In the genomic region with DNA sequence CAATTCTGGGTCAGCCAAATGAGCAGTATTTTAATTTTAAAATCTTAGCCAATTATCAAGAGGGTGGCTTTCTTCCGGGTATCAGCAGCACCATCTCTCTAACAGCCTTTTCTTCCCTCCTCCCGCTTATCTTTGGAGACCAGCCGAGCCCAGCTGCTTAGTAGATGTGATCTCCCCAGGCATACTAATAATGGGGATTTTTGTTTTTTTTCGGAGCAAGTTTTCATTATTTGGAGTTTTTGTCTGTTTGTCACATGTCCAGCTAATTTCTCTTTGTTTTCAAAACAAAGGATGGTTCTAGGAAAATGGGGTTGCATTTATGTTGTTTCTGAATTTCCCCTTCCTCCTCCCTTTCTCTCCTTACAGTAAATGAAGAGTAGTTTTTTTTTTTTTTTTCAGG, we compare ENCODE assay signal across 23 cellular contexts.
"Had no signal": no experiment of that assay in that cellular context is flagged by ENCODE, and none has a peak within 500 bp of the region (broad histone marks: within the 10 kb centered on the region; RNA-seq: fewer than 3 reads in every experiment).

No MANE protein-coding gene starts in this region.

- H3K27me3 ChIP-seq: adrenal gland, body of pancreas, pancreas, right lobe of liver, uterus had no signal

- DNase-seq: activated CD4-positive, alpha-beta T cell treated with anti-CD3 and anti-CD28 coated beads for 36 hours; activated CD4-positive, CD25-positive, alpha-beta regulatory T cell; activated CD8-positive, alpha-beta memory T cell treated with anti-CD3 and anti-CD28 coated beads for 24 hours; activated effector memory CD4-positive, alpha-beta T cell treated with Interleukin-2 at 50 U/mL for 16 hours; activated naive CD4-positive, alpha-beta T cell treated with Interleukin-2 at 50 U/mL for 16 hours; activated naive CD8-positive, alpha-beta T cell treated with anti-CD3 and anti-CD28 coated beads for 36 hours; adrenal gland; aorta; body of pancreas; effector memory CD8-positive, alpha-beta T cell; foreskin keratinocyte; left cardiac atrium; left ventricle myocardium superior; naive thymus-derived CD8-positive, alpha-beta T cell; pancreas; right lobe of liver; stimulated activated CD4-positive, alpha-beta T cell treated with anti-CD3 and anti-CD28 coated beads, Interleukin-4, amount 100 ng/mL, for 1 hour; stimulated activated naive CD8-positive, alpha-beta T cell treated with anti-CD3 and anti-CD28 coated beads, Interleukin-15, Interleukin-2, amounts not matched to agents 100 U/mL and 50 U/mL, for 24 hours; T-helper 17 cell; T1000; uterus had no signal

- H3K27ac ChIP-seq: adrenal gland, body of pancreas, coronary artery, foreskin keratinocyte, pancreas, right lobe of liver, uterus had no signal

- H3K4me1 ChIP-seq: adrenal gland, body of pancreas, foreskin keratinocyte, pancreas, right lobe of liver, uterus had no signal

- ATAC-seq: activated CD4-positive, alpha-beta T cell treated with anti-CD3 and anti-CD28 coated beads for 36 hours; body of pancreas; effector memory CD8-positive, alpha-beta T cell; esophagus mucosa; foreskin keratinocyte; left cardiac atrium; naive thymus-derived CD8-positive, alpha-beta T cell; pancreas; right lobe of liver; stimulated activated naive CD8-positive, alpha-beta T cell treated with anti-CD3 and anti-CD28 coated beads, Interleukin-15, Interleukin-2, amounts not matched to agents 100 U/mL and 50 U/mL, for 24 hours; T-helper 17 cell had no signal

- H3K36me3 ChIP-seq: adrenal gland, pancreas, right lobe of liver, uterus had no signal

- H3K9me3 ChIP-seq: adrenal gland, body of pancreas, pancreas, right lobe of liver, uterus had no signal

- H3K4me3 ChIP-seq: adrenal gland, body of pancreas, coronary artery, pancreas, right lobe of liver, uterus had no signal
